8 cellular contexts compared by ENCODE assay signal in genomic region chr9:95510610-95511231, GRCh38. TPM values are rescaled to one million over a fixed set of nuclear protein-coding genes. Genes with fewer than 3 reads are reported as not detected.
A peak's percentile ranks its signal among the peaks of the same experiment; 100 is the strongest.
DNase-seq lines count a peak whose midpoint lies in the region; ATAC-seq and TF ChIP-seq lines count a peak whose summit lies in the region.

No MANE protein-coding gene starts in this region.

- peaks cover 37% of the 10 kb centered on the region for H3K4me1 Mint-ChIP-seq in activated naive CD8-positive, alpha-beta T cell (ENCODE audit: low read depth)

- peak overlapping the region; percentile 79 for H3K27ac Mint-ChIP-seq in activated naive CD8-positive, alpha-beta T cell

- POLR2A ChIA-PET in HCT116 (lab: Charles Lee): no interaction called here

- H3K36me3 ChIP-seq in HCT116 (ENCODE audit: control insufficient read depth in 1 of 2, insufficient read depth in 2 of 2, low read length in 2 of 2) (no peaks in the 10 kb centered on the region), SK-N-MC (ENCODE audit: insufficient read depth, low read length) (no peaks in the 10 kb centered on the region), testis (ENCODE audit: low read depth, missing control alignments) (no peaks in the 10 kb centered on the region)

- peak overlapping the region; percentile 100 for H3K4me2 ChIP-seq in HCT116 (ENCODE audit: low read length)

- CTCF ChIA-PET in HCT116 (lab: Charles Lee): interaction anchor here (1.0 kb wide), 1 partner anchor 722 kb away, joined by 3 read pairs; no protein-coding TSS in a partner anchor

- peak overlapping the region; percentile 86 for H3K4me3 Mint-ChIP-seq in activated naive CD8-positive, alpha-beta T cell

- H3K79me2 ChIP-seq in HCT116 (ENCODE audit: insufficient read depth, low read length): 0 out of 2 replicates have a peak, but pooled peaks cover 6% of the 10 kb centered on the region

- ATAC-seq in HCT116: peak; percentile 79

- H3K4me3 ChIP-seq in HCT116 (replicated peaks in 1 of 2; ENCODE audit: low read depth in 1 of 2, low read length in 2 of 2) (peak overlapping the region; percentile 76 to 90), SK-N-MC (peak overlapping the region; percentile 98), testis (peak overlapping the region; percentile 87 to 94)

- H3K9me2 ChIP-seq in HCT116 (ENCODE audit: insufficient read depth): no peaks in the 10 kb centered on the region

- H3K27ac ChIP-seq in HCT116 (ENCODE audit: low read depth, low read length) (peak overlapping the region; percentile 74), SK-N-MC (peak overlapping the region; percentile 95), testis (peak overlapping the region; percentile 89 to 95)

- no TSS peak for BruUV-seq in HCT116 (replicated peaks; lab: Mats Ljungman, UMichigan)

- H3K27me3 Mint-ChIP-seq in activated naive CD8-positive, alpha-beta T cell: no peaks in the 10 kb centered on the region

- intact Hi-C loops in HCT116 (cut with micrococcal nuclease) (loop anchor here (5.0 kb wide), 1 partner anchor 707 kb away; no protein-coding TSS in a partner anchor), testis (cut with DNase I; ENCODE audit: low total_unique reads) (loop anchor here (10.0 kb wide), 1 partner anchor 364 kb away; the partner anchor contains the start of gene ERCC6L2)

- H3K27me3 ChIP-seq in HCT116 (ENCODE audit: insufficient read depth, low read length) (no peaks in the 10 kb centered on the region), testis (no peaks in the 10 kb centered on the region)

- H3K9ac ChIP-seq in HCT116 (ENCODE audit: low read length) (peak overlapping the region; percentile 89), SK-N-MC (ENCODE audit: insufficient read length) (peak overlapping the region; percentile 92)

- TF ChIP-seq POLR2A in HCT116 (IDR thresholded peaks at IDR 0.05; ENCODE audit: borderline replicate concordance, extremely low read depth, insufficient read depth, insufficient read length) (no peak), testis (IDR thresholded peaks at IDR 0.05) (peak; percentile 69)

- H2AFZ ChIP-seq in HCT116 (ENCODE audit: low read depth, low read length, poor library complexity, severe bottlenecking): peak overlapping the region; percentile 47

- RAD21 ChIA-PET in HCT116 (lab: Charles Lee; ENCODE audit: low non-redundant PET in 1 of 2, low total read pairs in 2 of 2, uncharacterized antibody in 2 of 2, unreplicated experiment in 2 of 2): interaction anchor here (0.6 to 0.7 kb wide), 2 partner anchors 13 to 60 kb away, joined by 3 to 4 read pairs; no protein-coding TSS in a partner anchor

- H4K20me1 ChIP-seq in HCT116 (ENCODE audit: insufficient read depth): no peaks in the 10 kb centered on the region

- H3K9me3 Mint-ChIP-seq in activated naive CD8-positive, alpha-beta T cell (ENCODE audit: low read depth): no peaks in the 10 kb centered on the region

- peaks cover 13 to 28% of the 10 kb centered on the region in 2 experiments for H3K4me1 ChIP-seq in HCT116 (ENCODE audit: control insufficient read depth in 1 of 2, insufficient read depth in 2 of 2, low read length in 2 of 2)
- H3K4me1 ChIP-seq in testis: peaks cover 5% of the 10 kb centered on the region

- H3K36me3 Mint-ChIP-seq in activated naive CD8-positive, alpha-beta T cell: no peaks in the 10 kb centered on the region

- TF ChIP-seq CTCF in HCT116 (IDR thresholded peaks at IDR 0.05 in 2 of 3, conservative IDR thresholded peaks at IDR 0.05 in 1 of 3; ENCODE audit: borderline replicate concordance in 1 of 3, insufficient read depth in 1 of 3, low read depth in 2 of 3, low read length in 2 of 3) (no peak), testis (IDR thresholded peaks at IDR 0.05) (no peak)

- DNase-seq in GM03348 (ENCODE audit: low spot score) (peak; percentile 98), HCT116 (ENCODE audit: low read depth, low spot score) (peak; percentile 86), NAMALWA (ENCODE audit: low spot score) (peak; percentile 92), SK-N-MC (ENCODE audit: low read depth, low spot score) (no peak), globus pallidus (ENCODE audit: low spot score) (peak; percentile 91), nucleus accumbens (lab: John Stamatoyannopoulos, UW) (peak; percentile 30 to 94 (median 81)), testis (peak; percentile 95)

- WGBS in testis, 2 donors: 0% methylated on average over 38 to 73 of the region's 78 CpGs

- H3K9me3 ChIP-seq in HCT116 (ENCODE audit: control insufficient read depth in 1 of 2, insufficient read depth in 1 of 2, low read depth in 1 of 2, low read length in 2 of 2) (no peaks in the 10 kb centered on the region), SK-N-MC (ENCODE audit: low read depth, low read length) (no peaks in the 10 kb centered on the region), testis (no peaks in the 10 kb centered on the region)

- no peak for TF ChIP-seq RAD21 in HCT116 (IDR thresholded peaks at IDR 0.05; ENCODE audit: low read depth)

TF ChIP-seq in HCT116, 20 proteins besides CTCF, POLR2A, EP300 and RAD21:
- TF ChIP-seq YY1 (IDR thresholded peaks at IDR 0.05; ENCODE audit: extremely low read depth, insufficient replicate concordance, low read depth, low read length) (peak; percentile 5), POLR2AphosphoS5 (IDR thresholded peaks at IDR 0.05; ENCODE audit: low read depth, low read length) (peak; percentile 74), JUND (IDR thresholded peaks at IDR 0.05) (no peak), TCF7L2 (IDR thresholded peaks at IDR 0.05; ENCODE audit: borderline replicate concordance, extremely low read depth, insufficient read depth, insufficient read length) (peak; percentile 10), ATF3 (IDR thresholded peaks at IDR 0.05) (no peak), SRF (IDR thresholded peaks at IDR 0.05; ENCODE audit: low read depth) (no peak), ELF1 (IDR thresholded peaks at IDR 0.05; ENCODE audit: borderline replicate concordance, low read depth) (no peak), ZFX (IDR thresholded peaks at IDR 0.05) (peak; percentile 35; the same call in 1 of the 2 replicates), EZH2phosphoT487 (IDR thresholded peaks at IDR 0.05; ENCODE audit: borderline replicate concordance) (no peak)

RNA-seq across cellular contexts. Expression of gene PTCH1, which starts 6.0 kb away (rescaled TPM):
- total RNA-seq in HCT116 (2021; ENCODE audit: unreplicated experiment): 15.2 TPM
- polyA plus RNA-seq in HCT116 (2012): 6.2 and 8.0 TPM in 2 replicates
- 100 to 1,000 TPM in 1 of 2 donors, 10 to 100 TPM in 1; 93.5 to 127 TPM for total RNA-seq in testis
- polyA plus RNA-seq in testis (ENCODE audit: insufficient read depth, low read depth, low replicate concordance): 51.1 TPM
